In the genomic region with DNA sequence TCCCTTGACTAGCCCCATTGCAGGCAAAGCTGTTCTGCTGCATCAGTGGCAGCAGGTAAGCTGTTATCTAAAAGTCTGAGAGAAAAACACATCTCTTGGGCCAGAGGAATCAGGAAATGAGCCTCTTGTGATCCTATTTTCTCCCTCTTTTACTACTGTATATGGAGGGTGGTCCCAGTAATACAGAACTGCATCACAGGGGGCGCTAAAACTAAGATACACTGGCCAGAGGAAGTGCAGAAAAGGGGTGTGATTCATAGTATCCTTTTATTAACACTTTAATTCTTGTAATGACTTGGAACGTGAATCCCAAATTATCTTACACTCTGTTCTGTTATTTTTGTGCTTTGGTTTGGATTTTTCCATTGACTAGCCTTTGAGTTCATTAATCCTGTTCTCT, we compare ENCODE assay signal across 1 cellular context.
TF ChIP-seq lines count a peak whose summit lies in the region.

No MANE protein-coding gene starts in this region.

TF ChIP-seq in IMR-90, 13 proteins besides CTCF, POLR2A, EP300 and RAD21 (continued from another document):
- TF ChIP-seq MAFK (IDR thresholded peaks at IDR 0.05; ENCODE audit: low read depth, low read length) (no peak), CEBPB (IDR thresholded peaks at IDR 0.05; ENCODE audit: low read depth, low read length) (no peak), SMC3 (IDR thresholded peaks at IDR 0.05; ENCODE audit: low read depth, low read length) (no peak), RFX5 (IDR thresholded peaks at IDR 0.05; ENCODE audit: low read depth, low read length) (no peak), MAZ (IDR thresholded peaks at IDR 0.05; ENCODE audit: borderline replicate concordance, low read depth, low read length) (no peak)
- TF ChIP-seq, protein P1, sequence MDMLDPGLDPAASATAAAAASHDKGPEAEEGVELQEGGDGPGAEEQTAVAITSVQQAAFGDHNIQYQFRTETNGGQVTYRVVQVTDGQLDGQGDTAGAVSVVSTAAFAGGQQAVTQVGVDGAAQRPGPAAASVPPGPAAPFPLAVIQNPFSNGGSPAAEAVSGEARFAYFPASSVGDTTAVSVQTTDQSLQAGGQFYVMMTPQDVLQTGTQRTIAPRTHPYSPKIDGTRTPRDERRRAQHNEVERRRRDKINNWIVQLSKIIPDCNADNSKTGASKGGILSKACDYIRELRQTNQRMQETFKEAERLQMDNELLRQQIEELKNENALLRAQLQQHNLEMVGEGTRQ (IDR thresholded peaks at IDR 0.05; ENCODE audit: low read depth, low read length): no peak
- TF ChIP-seq, protein P2, sequence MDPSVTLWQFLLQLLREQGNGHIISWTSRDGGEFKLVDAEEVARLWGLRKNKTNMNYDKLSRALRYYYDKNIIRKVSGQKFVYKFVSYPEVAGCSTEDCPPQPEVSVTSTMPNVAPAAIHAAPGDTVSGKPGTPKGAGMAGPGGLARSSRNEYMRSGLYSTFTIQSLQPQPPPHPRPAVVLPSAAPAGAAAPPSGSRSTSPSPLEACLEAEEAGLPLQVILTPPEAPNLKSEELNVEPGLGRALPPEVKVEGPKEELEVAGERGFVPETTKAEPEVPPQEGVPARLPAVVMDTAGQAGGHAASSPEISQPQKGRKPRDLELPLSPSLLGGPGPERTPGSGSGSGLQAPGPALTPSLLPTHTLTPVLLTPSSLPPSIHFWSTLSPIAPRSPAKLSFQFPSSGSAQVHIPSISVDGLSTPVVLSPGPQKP (IDR thresholded peaks at IDR 0.05; ENCODE audit: borderline replicate concordance, low read depth, low read length): no peak
